Comparison of ENCODE assay signal across 8 cellular contexts in the genomic region with DNA sequence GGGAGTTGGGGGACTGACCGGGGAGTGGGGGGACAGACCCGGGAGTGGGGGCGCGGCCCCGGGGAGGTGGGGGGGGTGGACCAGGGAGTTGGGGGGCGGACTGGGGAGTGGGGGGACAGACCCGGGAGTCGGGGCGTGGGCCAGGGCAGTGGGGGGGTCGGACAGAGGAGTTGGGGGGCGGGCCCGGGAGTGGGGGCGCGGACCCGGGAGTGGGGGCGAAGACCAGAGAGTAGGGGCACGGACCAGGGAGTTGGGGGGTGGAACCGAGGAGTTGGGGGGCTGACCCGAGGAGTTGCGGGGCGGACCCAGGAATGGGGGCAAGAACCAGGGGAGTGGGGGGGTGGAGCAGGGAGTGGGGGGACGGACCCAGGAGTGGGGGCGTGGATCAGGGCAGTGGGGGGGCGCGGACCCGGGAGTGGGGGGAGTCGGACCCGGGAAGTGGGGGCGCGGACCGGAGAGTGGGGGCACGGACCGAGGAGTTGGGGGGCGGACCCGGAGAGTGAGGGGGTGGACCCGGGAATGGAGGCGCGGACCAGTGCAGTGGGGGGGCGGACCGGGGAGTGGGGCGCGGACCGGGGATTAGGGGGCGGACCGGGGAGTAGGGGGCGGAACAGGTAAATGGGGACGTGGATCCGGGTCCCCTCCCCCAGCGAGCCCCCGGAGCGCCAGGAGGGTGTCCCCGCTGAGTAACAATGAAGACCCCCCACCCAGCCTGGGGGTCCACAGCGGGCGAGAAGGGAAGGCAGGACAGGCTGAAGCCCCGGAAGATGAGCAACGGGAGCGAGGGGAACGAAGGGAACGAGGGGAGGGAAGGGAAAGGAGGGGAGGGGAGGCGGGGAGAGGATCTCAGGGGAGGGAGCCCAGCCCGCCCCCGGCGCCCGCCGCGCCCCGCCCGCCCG. TPM values are rescaled to one million over a fixed set of nuclear protein-coding genes. Genes with fewer than 3 reads are reported as not detected.
DNase-seq lines count a peak whose midpoint lies in the region; ATAC-seq and TF ChIP-seq lines count a peak whose summit lies in the region.

No MANE protein-coding gene starts in this region.

- no peaks in the 10 kb centered on the region for H3K9me3 ChIP-seq in osteoblast (ENCODE audit: low read depth, low read length)

- peaks cover 17% of the 10 kb centered on the region for H4K20me1 ChIP-seq in osteoblast (ENCODE audit: insufficient read depth, low read length)

- peak overlapping the region; percentile 53 for H3K4me2 ChIP-seq in osteoblast (ENCODE audit: insufficient read depth, low read length)

- H3K4me1 ChIP-seq in osteoblast (ENCODE audit: insufficient read depth, low read length) = peaks cover 10% of the 10 kb centered on the region

- H3K79me2 ChIP-seq in osteoblast (ENCODE audit: insufficient read depth, low read length) = peaks cover 34% of the 10 kb centered on the region

- DNase-seq in H7 = no peak
- peak; percentile 24 for DNase-seq in epithelial cell of esophagus (ENCODE audit: low read depth)
- DNase-seq in osteoblast (ENCODE audit: insufficient read length, low spot score, missing footprints) = peak; percentile 93
- DNase-seq in ecto neural progenitor cell (ENCODE audit: low spot score) = no peak
- no peak for DNase-seq in NCI-H446 treated with DMSO at 0.1 percent for 48 hours (lab: John Stamatoyannopoulos, UW)
- no peak for DNase-seq in activated CD4-positive, CD25-positive, alpha-beta regulatory T cell treated with anti-CD3 and anti-CD28 coated beads, Interleukin-2, amount 50 U/mL, for 72 hours

- H3K36me3 ChIP-seq in H7 (replicated peaks; ENCODE audit: control insufficient read depth, insufficient read depth, low read length) (no peaks in the 10 kb centered on the region), osteoblast (ENCODE audit: insufficient read depth, low read length) (no peaks in the 10 kb centered on the region)

- peak overlapping the region; percentile 56 for H2AFZ ChIP-seq in osteoblast (ENCODE audit: low read length)

- ATAC-seq in SK-N-SH treated with all-trans-retinoic acid at 6 μM for 48 hours (peak; percentile 8; the same call in 1 of the 3 replicates), GM19395 (IDR thresholded peaks at IDR 0.05; ENCODE audit: unreplicated experiment) (no peak)

- H3K27me3 ChIP-seq in H7 (ENCODE audit: control insufficient read depth, insufficient read depth, low read length) (peaks cover 19% of the 10 kb centered on the region), osteoblast (ENCODE audit: insufficient read depth, low read length) (peaks cover 9% of the 10 kb centered on the region)

- H3K27ac ChIP-seq in osteoblast (ENCODE audit: low read depth, low read length) = no peak overlapping the region

- TF ChIP-seq CTCF in epithelial cell of esophagus (IDR thresholded peaks at IDR 0.05; ENCODE audit: insufficient read depth, low read depth, low read length, missing control alignments) (no peak), osteoblast (IDR thresholded peaks at IDR 0.05; ENCODE audit: extremely low read depth, low read depth, low read length) (no peak)

- peak overlapping the region; percentile 71 for H3K4me3 ChIP-seq in H7 (ENCODE audit: insufficient read depth, low read depth, low read length)
- H3K4me3 ChIP-seq in epithelial cell of esophagus (ENCODE audit: low read length) = peak overlapping the region; percentile 84
- peak overlapping the region; percentile 85 for H3K4me3 ChIP-seq in osteoblast (ENCODE audit: insufficient read depth, low read length)

TF ChIP-seq in SK-N-SH treated with all-trans-retinoic acid at 6 μM for 48 hours, 23 proteins besides CTCF, POLR2A, EP300 and RAD21:
- TF ChIP-seq CSRNP3 (CRISPR knock-in tag; IDR thresholded peaks at IDR 0.05) = no peak

RNA-seq across cellular contexts. Expression of gene R3HDM4, which starts 0.6 kb away (rescaled TPM):
- total RNA-seq in H7 (2014; rRNA removed; shearing (Covaris generic)) = 47.5 and 49.9 TPM in 2 replicates
- total RNA-seq in osteoblast = 31.1 and 32.7 TPM in 2 replicates

RNA-seq across cellular contexts. Expression of gene KISS1R, which starts 4.7 kb away (rescaled TPM):
- 0.67 and 1.4 TPM in 2 replicates for total RNA-seq in H7 (2014; rRNA removed; shearing (Covaris generic))
- total RNA-seq in osteoblast = not detected in 2 replicates

RNA-seq across cellular contexts. Expression of gene ARID3A, which starts 13.4 kb away (rescaled TPM):
- total RNA-seq in H7 (2014; rRNA removed; shearing (Covaris generic)) = 85.4 and 92.6 TPM in 2 replicates
- total RNA-seq in osteoblast = 19.4 and 21.7 TPM in 2 replicates

RNA-seq across cellular contexts. Expression of gene RNU6-9, which starts 19.1 kb away (rescaled TPM):
- not detected in 2 replicates for total RNA-seq in H7 (2014; rRNA removed; shearing (Covaris generic))
- total RNA-seq in osteoblast = not detected in 2 replicates

RNA-seq across cellular contexts. Expression of gene MED16, which starts 19.4 kb away (rescaled TPM):
- total RNA-seq in H7 (2014; rRNA removed; shearing (Covaris generic)) = 29.5 and 36.2 TPM in 2 replicates
- 20.6 and 25.0 TPM in 2 replicates for total RNA-seq in osteoblast

Comparison
In these comparisons a context has a peak if more than half of its experiments do, and no peak if none do; other contexts are left out.
1. DNase-seq: peak in epithelial cell of esophagus (single experiment) and osteoblast (single experiment); none in H7 (single experiment), ecto neural progenitor cell (single experiment), NCI-H446 treated with DMSO at 0.1 percent for 48 hours (single experiment) and activated CD4-positive, CD25-positive, alpha-beta regulatory T cell treated with anti-CD3 and anti-CD28 coated beads, Interleukin-2, amount 50 U/mL, for 72 hours (single experiment).
2. Peak in every context shown above with its lines, with median percentiles within 50 percentile points of each other: H3K4me3 ChIP-seq.